ENCODE assay signal across 7 cellular contexts in the genomic region with DNA sequence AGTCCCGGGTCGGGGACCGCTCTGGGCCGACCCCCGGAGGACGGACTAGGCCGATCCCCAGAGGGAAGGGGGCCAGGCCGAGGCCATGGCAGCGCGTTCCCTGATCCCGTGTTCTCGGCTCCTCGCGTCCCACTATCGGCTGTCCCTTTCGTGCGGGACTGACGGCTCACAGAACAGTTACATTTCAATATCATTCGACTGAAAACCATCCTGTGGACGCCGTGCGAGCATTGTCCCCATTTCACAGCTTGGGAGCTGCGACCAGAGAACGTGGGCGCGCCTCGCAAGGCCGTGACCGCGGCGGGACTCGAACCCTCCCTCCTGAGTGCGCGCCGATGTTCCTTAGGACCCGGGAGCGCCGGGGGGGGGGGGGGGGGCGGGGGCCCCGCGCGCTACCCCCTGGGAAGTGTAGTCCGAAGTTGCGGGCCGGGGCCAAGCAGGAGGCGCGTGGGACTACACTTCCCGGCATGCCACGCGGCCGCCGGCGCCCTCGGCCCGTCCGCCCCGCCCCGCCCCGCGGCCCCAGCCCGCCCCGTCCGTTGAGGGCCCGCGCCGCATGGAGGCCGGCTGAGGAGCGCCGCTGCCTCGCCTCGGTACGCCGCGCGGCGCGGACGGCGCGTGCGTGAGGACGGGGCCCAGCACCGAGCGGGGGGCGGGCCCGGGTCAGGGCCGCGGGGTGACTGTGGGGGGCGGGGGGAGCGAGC. TPM values are rescaled to one million over a fixed set of nuclear protein-coding genes. Genes with fewer than 3 reads are reported as not detected.
DNase-seq lines count a peak whose midpoint lies in the region; TF ChIP-seq lines count a peak whose summit lies in the region.

A gene with protein sequence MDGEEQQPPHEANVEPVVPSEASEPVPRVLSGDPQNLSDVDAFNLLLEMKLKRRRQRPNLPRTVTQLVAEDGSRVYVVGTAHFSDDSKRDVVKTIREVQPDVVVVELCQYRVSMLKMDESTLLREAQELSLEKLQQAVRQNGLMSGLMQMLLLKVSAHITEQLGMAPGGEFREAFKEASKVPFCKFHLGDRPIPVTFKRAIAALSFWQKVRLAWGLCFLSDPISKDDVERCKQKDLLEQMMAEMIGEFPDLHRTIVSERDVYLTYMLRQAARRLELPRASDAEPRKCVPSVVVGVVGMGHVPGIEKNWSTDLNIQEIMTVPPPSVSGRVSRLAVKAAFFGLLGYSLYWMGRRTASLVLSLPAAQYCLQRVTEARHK (plus strand): TSS at position 530 of the 704 bp plus-strand sequence. CDS start 7,148 bp downstream, outside the sequence.

- peaks cover 31% of the 10 kb centered on the region for H3F3A ChIP-seq in PC-9 (ENCODE audit: insufficient read depth, low read depth)

- peak; percentile 65 for TF ChIP-seq POLR2A in GM15510 (IDR thresholded peaks at IDR 0.05; ENCODE audit: borderline replicate concordance, extremely low read depth, insufficient read length)

- H3K9me3 ChIP-seq in PC-9 (ENCODE audit: insufficient read depth, low read depth), result no peaks in the 10 kb centered on the region

- H3K27ac ChIP-seq in HL-60 (replicated peaks) (peak within 1 kb of the TSS; percentile 84), PC-9 (no peak within 1 kb of the TSS)

- H3K36me3 ChIP-seq in PC-9 (ENCODE audit: low read depth), result 0 out of 2 replicates have a peak, but pooled peaks cover 9% of the 10 kb centered on the region

- H4K20me1 ChIP-seq in PC-9 (ENCODE audit: insufficient read depth), result peaks cover 37% of the 10 kb centered on the region

- no peak for TF ChIP-seq CTCF in HL-60 (IDR thresholded peaks at IDR 0.05; ENCODE audit: insufficient read depth, low read length)
- TF ChIP-seq CTCF in PC-9 (conservative IDR thresholded peaks at IDR 0.05), result no peak
- TF ChIP-seq CTCF in epithelial cell of proximal tubule (conservative IDR thresholded peaks at IDR 0.05; ENCODE audit: low read depth, low read length), result no peak

- peak within 1 kb of the TSS; percentile 75 for H3K4me3 ChIP-seq in HL-60 (replicated peaks; ENCODE audit: insufficient read depth, low read length)
- peak within 1 kb of the TSS; percentile 75 for H3K4me3 ChIP-seq in PC-9
- H3K4me3 ChIP-seq in epithelial cell of proximal tubule (ENCODE audit: low read depth, low read length), result peak within 1 kb of the TSS; percentile 75

- CTCF ChIA-PET in PC-9 (lab: Charles Lee), result no interaction called here

- BruUV-seq in PC-9 (replicated peaks; lab: Mats Ljungman, UMichigan), result no TSS peak

- H3K4me2 ChIP-seq in PC-9, result peak within 1 kb of the TSS; percentile 92

- no peaks in the 10 kb centered on the region for H3K9me2 ChIP-seq in PC-9 (ENCODE audit: insufficient read depth)

- POLR2A ChIA-PET in PC-9 (lab: Charles Lee; ENCODE audit: unreplicated experiment), result interaction anchor here (0.7 kb wide), 1 partner anchor 27 kb away, joined by 7 read pairs; no protein-coding TSS in a partner anchor

- H3K27me3 ChIP-seq in HL-60 (ENCODE audit: insufficient read depth, poor library complexity, severe bottlenecking), result no peaks in the 10 kb centered on the region
- H3K27me3 ChIP-seq in PC-9 (ENCODE audit: insufficient read depth, low read depth), result no peaks in the 10 kb centered on the region

- peak within 1 kb of the TSS; percentile 66 for H2AFZ ChIP-seq in PC-9

- intact Hi-C loops in PC-9 (cut with micrococcal nuclease; ENCODE audit: unreplicated experiment), result no loop called here

- peaks cover 45% of the 10 kb centered on the region for H3K79me2 ChIP-seq in PC-9 (ENCODE audit: low read depth)

- DNase-seq in HL-60 (ENCODE audit: low read depth in 1 of 2, low spot score in 1 of 2) (peak; percentile 78 to 83), PC-9 (peak; percentile 71 to 88), epithelial cell of proximal tubule (ENCODE audit: low read depth) (no peak), mucosa of gallbladder (ENCODE audit: low spot score) (peak; percentile 92)
- DNase-seq in activated T-cell treated with anti-CD3 and anti-CD28 coated beads, Interleukin-2, amount 50 U/mL, for 1 hour, result peak; percentile 89
- peak; percentile 84 to 88 for DNase-seq in stimulated activated CD8-positive, alpha-beta memory T cell treated with anti-CD3 and anti-CD28 coated beads, Interleukin-2, amount 100 ng/mL, for 48 hours (ENCODE audit: low read depth in 2 of 2)

- peaks cover 37% of the 10 kb centered on the region for H3K4me1 ChIP-seq in PC-9 (replicated peaks; ENCODE audit: insufficient read depth)

RNA-seq across cellular contexts. Expression of the gene that starts here (rescaled TPM):
- total RNA-seq in PC-9 (2021), result 68.2 and 78.8 TPM in 2 replicates
- 55.5 and 68.9 TPM in 2 replicates for total RNA-seq in epithelial cell of proximal tubule
- 55.1 TPM for total RNA-seq in mucosa of gallbladder
